Comparison of ENCODE assay signal across 12 cellular contexts in the genomic region with DNA sequence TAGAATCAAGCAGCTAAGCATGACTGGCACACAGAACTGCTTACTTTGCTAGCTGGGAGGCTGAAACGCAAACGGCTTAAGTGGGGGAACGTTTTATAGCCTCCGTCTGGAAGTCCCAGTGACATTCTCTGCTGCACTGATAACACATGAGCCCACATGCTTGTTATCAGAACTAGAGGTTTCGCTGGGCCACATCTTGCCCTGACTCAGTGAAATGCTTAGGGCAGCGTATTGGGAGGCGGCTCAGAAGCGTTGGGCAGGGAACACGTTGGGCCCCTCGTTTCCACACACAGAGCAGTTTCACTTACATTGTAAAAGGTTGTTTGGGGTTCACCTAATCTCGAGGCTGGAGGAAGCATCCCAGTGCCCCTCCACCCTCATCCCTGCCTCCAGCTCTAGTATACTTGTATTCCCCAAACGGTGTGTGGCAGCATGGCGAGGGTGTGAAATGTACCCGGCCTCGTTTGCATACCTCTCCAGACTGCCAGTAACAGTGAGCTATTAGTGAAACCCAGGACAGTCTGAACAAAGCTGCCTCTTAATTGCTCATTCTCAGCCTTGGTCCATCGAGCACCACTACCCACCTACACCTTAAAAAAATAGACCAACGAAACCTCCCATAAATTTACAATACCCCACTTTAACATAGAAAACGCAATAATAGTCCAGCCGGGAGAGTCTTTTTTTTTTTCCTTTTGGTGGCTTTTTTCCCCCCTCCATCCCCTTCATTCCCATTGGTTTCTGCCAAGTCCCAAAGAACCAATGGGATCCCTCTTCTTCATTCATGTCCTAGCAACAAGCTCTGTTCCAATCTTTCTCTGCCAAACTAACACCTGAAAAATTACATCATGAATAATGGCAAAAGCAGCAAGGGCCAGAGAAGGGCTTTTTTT.
DNase-seq lines count a peak whose midpoint lies in the region; ATAC-seq and TF ChIP-seq lines count a peak whose summit lies in the region.
"Had no signal": no experiment of that assay in that cellular context is flagged by ENCODE, and none has a peak within 500 bp of the region (broad histone marks: within the 10 kb centered on the region; RNA-seq: fewer than 3 reads in every experiment).

No MANE protein-coding gene starts in this region.

- H3K9ac ChIP-seq in GM23248: no peak overlapping the region

- H3K27ac Mint-ChIP-seq in activated naive CD4-positive, alpha-beta T cell treated with anti-CD3 and anti-CD28 coated beads, Interleukin-2, amount 50 U/mL, for 72 hours: no peak overlapping the region

- no peaks in the 10 kb centered on the region for H3K9me3 ChIP-seq in GM23248 (ENCODE audit: low read depth)
- no peaks in the 10 kb centered on the region for H3K9me3 ChIP-seq in Panc1 (ENCODE audit: control insufficient read depth, insufficient read depth, low read depth, low read length)
- H3K9me3 ChIP-seq in prostate gland: no peaks in the 10 kb centered on the region
- H3K9me3 ChIP-seq in OCI-LY7 (ENCODE audit: low read length): no peaks in the 10 kb centered on the region

- BruUV-seq in Panc1 (replicated peaks; lab: Mats Ljungman, UMichigan) (no TSS peak), OCI-LY7 (replicated peaks; lab: Mats Ljungman, UMichigan) (no TSS peak)

- H3K27ac ChIP-seq in GM23248 (no peak overlapping the region), Panc1 (ENCODE audit: low read length) (no peak overlapping the region), prostate gland (peak overlapping the region; percentile 39 to 44), OCI-LY7 (ENCODE audit: low read depth, low read length, poor library complexity, severe bottlenecking) (no peak overlapping the region)

- ATAC-seq in Panc1 (0 out of 2 replicates have a peak, but pooled peaks have one; percentile 29), Right ventricle myocardium superior (ENCODE audit: poor library complexity) (peak; percentile 38), HG02884 (IDR thresholded peaks at IDR 0.05; ENCODE audit: unreplicated experiment) (no peak)
- no peak for ATAC-seq in activated naive CD4-positive, alpha-beta T cell treated with anti-CD3 and anti-CD28 coated beads, Interleukin-2, amount 50 U/mL, for 72 hours

- no peaks in the 10 kb centered on the region for H3K9me3 Mint-ChIP-seq in activated naive CD4-positive, alpha-beta T cell treated with anti-CD3 and anti-CD28 coated beads, Interleukin-2, amount 50 U/mL, for 72 hours

- H3K4me1 ChIP-seq in GM23248 (ENCODE audit: insufficient read depth): peaks cover 38% of the 10 kb centered on the region
- no peaks in the 10 kb centered on the region for H3K4me1 ChIP-seq in Panc1 (ENCODE audit: control insufficient read depth, insufficient read depth, low read length)
- no peaks in the 10 kb centered on the region for H3K4me1 ChIP-seq in prostate gland (replicated peaks)
- H3K4me1 ChIP-seq in OCI-LY7 (ENCODE audit: insufficient read depth, low read length, poor library complexity, severe bottlenecking): no peaks in the 10 kb centered on the region

- H3K36me3 ChIP-seq in GM23248 (ENCODE audit: low read depth) (no peaks in the 10 kb centered on the region), Panc1 (ENCODE audit: control insufficient read depth, insufficient read depth, low read length) (no peaks in the 10 kb centered on the region), prostate gland (no peaks in the 10 kb centered on the region), OCI-LY7 (ENCODE audit: insufficient read depth, low read length) (no peaks in the 10 kb centered on the region)

- no peaks in the 10 kb centered on the region for H3K36me3 Mint-ChIP-seq in activated naive CD4-positive, alpha-beta T cell treated with anti-CD3 and anti-CD28 coated beads, Interleukin-2, amount 50 U/mL, for 72 hours

- intact Hi-C loops in Panc1 (cut with micrococcal nuclease; ENCODE audit: unreplicated experiment): no loop called here
- intact Hi-C loops in Right ventricle myocardium superior (cut with DNase I): no loop called here
- intact Hi-C loops in prostate gland (cut with DNase I): loop anchor here (5.0 kb wide), 3 partner anchors 51 to 431 kb away; no protein-coding TSS in a partner anchor
- intact Hi-C loops in OCI-LY7 (cut with micrococcal nuclease; ENCODE audit: unreplicated experiment): no loop called here

- H3K79me2 ChIP-seq in GM23248 (ENCODE audit: insufficient read depth) (no peaks in the 10 kb centered on the region), OCI-LY7 (ENCODE audit: insufficient read depth, low read depth, low read length) (no peaks in the 10 kb centered on the region)

- CTCF ChIA-PET in Panc1 (lab: Charles Lee) (no interaction called here), OCI-LY7 (lab: Charles Lee; ENCODE audit: unreplicated experiment) (no interaction called here)

- H3K27me3 ChIP-seq in GM23248 (replicated peaks; ENCODE audit: insufficient read depth) (no peaks in the 10 kb centered on the region), Panc1 (ENCODE audit: control insufficient read depth, insufficient read depth, low read length) (no peaks in the 10 kb centered on the region), prostate gland (replicated peaks; ENCODE audit: insufficient read depth) (no peaks in the 10 kb centered on the region)

- TF ChIP-seq POLR2A in prostate gland (IDR thresholded peaks at IDR 0.05): no peak

- WGBS in GM23248 (ENCODE audit: low coverage in 1 of 2, low lambda C conversion rate in 2 of 2, missing lambda C conversion rate in 2 of 2), 2 experiments: 53 to 55% methylated on average over 19 of the region's 19 CpGs
- 25% methylated on average over 19 of the region's 19 CpGs for WGBS in prostate gland

- H3K4me3 ChIP-seq in GM23248: no peak overlapping the region
- H3K4me3 ChIP-seq in Panc1 (ENCODE audit: low read depth in 2 of 2, low read length in 2 of 2): no peak overlapping the region
- no peak overlapping the region for H3K4me3 ChIP-seq in prostate gland
- H3K4me3 ChIP-seq in OCI-LY7 (ENCODE audit: low read depth, low read length, poor library complexity, severe bottlenecking): no peak overlapping the region

- no peaks in the 10 kb centered on the region for H3F3A ChIP-seq in GM23248 (ENCODE audit: insufficient read depth)

- no peak for TF ChIP-seq CTCF in Panc1 (IDR thresholded peaks at IDR 0.05)
- no peak for TF ChIP-seq CTCF in prostate gland (IDR thresholded peaks at IDR 0.05)
- TF ChIP-seq CTCF in OCI-LY7 (conservative IDR thresholded peaks at IDR 0.05; ENCODE audit: low read length): no peak

- POLR2A ChIA-PET in Panc1 (lab: Charles Lee): no interaction called here
- POLR2A ChIA-PET in OCI-LY7 (lab: Charles Lee): no interaction called here

- H4K20me1 ChIP-seq in GM23248 (ENCODE audit: insufficient read depth) (no peaks in the 10 kb centered on the region), OCI-LY7 (ENCODE audit: insufficient read depth, low read length) (no peaks in the 10 kb centered on the region)

- DNase-seq in GM23248: peak; percentile 14
- no peak for DNase-seq in Panc1 (ENCODE audit: low read depth, low spot score)
- DNase-seq in Right ventricle myocardium superior: no peak
- DNase-seq in prostate gland (ENCODE audit: low spot score): no peak
- DNase-seq in D341Med (ENCODE audit: low spot score): no peak
- DNase-seq in activated naive CD4-positive, alpha-beta T cell treated with anti-CD3 and anti-CD28 coated beads, Interleukin-2, amount 50 U/mL, for 72 hours (ENCODE audit: low spot score in 2 of 2): no peak
- DNase-seq in OCI-LY7 (ENCODE audit: low spot score): no peak
- DNase-seq: activated naive CD4-positive, alpha-beta T cell treated with anti-CD3 and anti-CD28 coated beads, Interleukin-2, amount 50 U/mL, for 16 hours; Calu3; MV-4-11; T-helper 9 cell had no signal

- H3K9me2 ChIP-seq in GM23248 (ENCODE audit: insufficient read depth): no peaks in the 10 kb centered on the region
- H3K9me2 ChIP-seq in OCI-LY7 (ENCODE audit: insufficient read depth, low read length): no peaks in the 10 kb centered on the region

- in situ Hi-C loops in GM23248 (cut with MboI): no loop called here
- in situ Hi-C loops in Panc1 (cut with HindIII; ENCODE audit: low pct_unique_long_range_greater_than_20kb, low sequenced_read_pairs): no loop called here

- H3K4me2 ChIP-seq in GM23248 (ENCODE audit: unreplicated experiment) (no peak overlapping the region), OCI-LY7 (ENCODE audit: low read length) (no peak overlapping the region)

- H2AFZ ChIP-seq in GM23248: peak overlapping the region; percentile 60
- H2AFZ ChIP-seq in OCI-LY7 (ENCODE audit: low read length): no peak overlapping the region

Comparison
In these comparisons a context has a peak if more than half of its experiments do, and no peak if none do; other contexts are left out.
1. H3K27ac ChIP-seq: peak in prostate gland (2 of 2); none in GM23248 (single experiment), Panc1 (single experiment) and OCI-LY7 (single experiment).
2. ATAC-seq: peak in Panc1 (single experiment) and Right ventricle myocardium superior (single experiment); none in activated naive CD4-positive, alpha-beta T cell treated with anti-CD3 and anti-CD28 coated beads, Interleukin-2, amount 50 U/mL, for 72 hours (0 of 2) and HG02884 (single experiment).